In genomic region chr11:15107730-15108515, GRCh38 we compare ENCODE assay signal across 9 cellular contexts. TPM values are rescaled to one million over a fixed set of nuclear protein-coding genes. Genes with fewer than 3 reads are reported as not detected.
DNase-seq lines count a peak whose midpoint lies in the region; ATAC-seq and TF ChIP-seq lines count a peak whose summit lies in the region.
"Had no signal": no experiment of that assay in that cellular context is flagged by ENCODE, and none has a peak within 500 bp of the region (broad histone marks: within the 10 kb centered on the region; RNA-seq: fewer than 3 reads in every experiment).

No MANE protein-coding gene starts in this region.

- H3K4me3 Mint-ChIP-seq in activated naive CD8-positive, alpha-beta T cell treated with anti-CD3 and anti-CD28 coated beads, Interleukin-2, amount 50 U/mL, for 24 hours: no peak overlapping the region

- no peak overlapping the region for H3K4me3 ChIP-seq in epithelial cell of esophagus (ENCODE audit: low read length)
- H3K4me3 ChIP-seq: right lobe of liver had no signal

- in situ Hi-C loops in GM13976 (cut with MboI; ENCODE audit: low sequenced_read_pairs, unreplicated experiment): loop anchor here (10.0 kb wide), 1 partner anchor 47 kb away; no protein-coding TSS in a partner anchor

- no peaks in the 10 kb centered on the region for H3K9me3 Mint-ChIP-seq in activated naive CD8-positive, alpha-beta T cell treated with anti-CD3 and anti-CD28 coated beads, Interleukin-2, amount 50 U/mL, for 24 hours

- DNase-seq in epithelial cell of esophagus (ENCODE audit: low read depth) (peak; percentile 71), occipital lobe (lab: John Stamatoyannopoulos, UW) (no peak), DMS 273 (lab: John Stamatoyannopoulos, UW; ENCODE audit: unreplicated experiment) (no peak), GM13976 (ENCODE audit: low spot score) (no peak)
- no peak for DNase-seq in activated naive CD8-positive, alpha-beta T cell treated with anti-CD3 and anti-CD28 coated beads, Interleukin-2, amount 50 U/mL, for 24 hours
- DNase-seq: right lobe of liver had no signal

- H3K4me1 Mint-ChIP-seq in activated naive CD8-positive, alpha-beta T cell treated with anti-CD3 and anti-CD28 coated beads, Interleukin-2, amount 50 U/mL, for 24 hours: peaks cover 3% of the 10 kb centered on the region

- no peaks in the 10 kb centered on the region for H3K27me3 Mint-ChIP-seq in activated naive CD8-positive, alpha-beta T cell treated with anti-CD3 and anti-CD28 coated beads, Interleukin-2, amount 50 U/mL, for 24 hours

- TF ChIP-seq CTCF in epithelial cell of esophagus (IDR thresholded peaks at IDR 0.05; ENCODE audit: insufficient read depth, low read depth, low read length, missing control alignments) (no peak), GM13976 (IDR thresholded peaks at IDR 0.05; ENCODE audit: borderline replicate concordance, control extremely low read depth, extremely low read depth, insufficient read depth, missing control alignments) (no peak)

- no peaks in the 10 kb centered on the region for H3K36me3 Mint-ChIP-seq in activated naive CD8-positive, alpha-beta T cell treated with anti-CD3 and anti-CD28 coated beads, Interleukin-2, amount 50 U/mL, for 24 hours (ENCODE audit: low read depth)

- H3K27ac Mint-ChIP-seq in activated naive CD8-positive, alpha-beta T cell treated with anti-CD3 and anti-CD28 coated beads, Interleukin-2, amount 50 U/mL, for 24 hours: no peak overlapping the region

- ATAC-seq in GM18499 (IDR thresholded peaks at IDR 0.05; ENCODE audit: insufficient read depth, unreplicated experiment) (peak; percentile 60), GM21526 (IDR thresholded peaks at IDR 0.05; ENCODE audit: low FRiP score, unreplicated experiment) (peak; percentile 75), HG03159 (IDR thresholded peaks at IDR 0.05; ENCODE audit: unreplicated experiment) (peak; percentile 81)
- no peak for ATAC-seq in activated naive CD8-positive, alpha-beta T cell treated with anti-CD3 and anti-CD28 coated beads, Interleukin-2, amount 50 U/mL, for 24 hours

RNA-seq across cellular contexts. Expression of gene INSC, which starts 6.8 kb away (rescaled TPM):
- total RNA-seq in occipital lobe: 0.31 TPM

RNA-seq across cellular contexts. Expression of gene CALCB, which starts 34.5 kb away (rescaled TPM):
- total RNA-seq in occipital lobe: not detected
